In genomic region chr2:240245706-240246105, GRCh38 we compare ENCODE assay signal across 16 cellular contexts.
DNase-seq lines count a peak whose midpoint lies in the region; ATAC-seq, FAIRE-seq and TF ChIP-seq lines count a peak whose summit lies in the region.
"Had no signal": no experiment of that assay in that cellular context is flagged by ENCODE, and none has a peak within 500 bp of the region (broad histone marks: within the 10 kb centered on the region; RNA-seq: fewer than 3 reads in every experiment).

No MANE protein-coding gene starts in this region.

- no peak for TF ChIP-seq CTCF in RWPE2 (IDR thresholded peaks at IDR 0.05; ENCODE audit: poor library complexity, severe bottlenecking)
- no peak for TF ChIP-seq CTCF in heart left ventricle (IDR thresholded peaks at IDR 0.05)
- no peak for TF ChIP-seq CTCF in osteocyte (IDR thresholded peaks at IDR 0.05)
- TF ChIP-seq CTCF in WTC11 (IDR thresholded peaks at IDR 0.05) = no peak
- no peak for TF ChIP-seq CTCF in smooth muscle cell (IDR thresholded peaks at IDR 0.05; ENCODE audit: borderline replicate concordance, insufficient read depth, poor library complexity, severe bottlenecking)

- H3K27me3 ChIP-seq in BLaER1 (no peaks in the 10 kb centered on the region), RWPE2 (ENCODE audit: insufficient read depth, poor library complexity, severe bottlenecking) (no peaks in the 10 kb centered on the region), heart left ventricle (no peaks in the 10 kb centered on the region), smooth muscle cell (ENCODE audit: low read depth) (no peaks in the 10 kb centered on the region)

- H3K4me3 Mint-ChIP-seq in osteocyte (ENCODE audit: unreplicated experiment) (no peak overlapping the region), WTC11 (no peak overlapping the region)
- H3K4me3 Mint-ChIP-seq: activated B cell treated with CpG ODN at 0.5 μM for 24 hours; activated naive CD8-positive, alpha-beta T cell treated with anti-CD3 and anti-CD28 coated beads, Interleukin-2, amount 50 U/mL, for 24 hours; activated T-cell treated with anti-CD3 and anti-CD28 coated beads, Interleukin-2, amount 50 U/mL, for 4 hours; neural crest cell had no signal

- intact Hi-C loops in heart left ventricle (cut with DNase I) = no loop called here

- peaks cover 69% of the 10 kb centered on the region for H3K4me1 ChIP-seq in BLaER1
- peaks cover 4% of the 10 kb centered on the region for H3K4me1 ChIP-seq in RWPE2 (ENCODE audit: insufficient read depth, poor library complexity, severe bottlenecking)
- H3K4me1 ChIP-seq in heart left ventricle = peaks cover 3 to 24% (median 7%) of the 10 kb centered on the region in 12 donors
- no peaks in the 10 kb centered on the region for H3K4me1 ChIP-seq in smooth muscle cell (ENCODE audit: low read depth)

- H3K36me3 ChIP-seq in BLaER1 (no peaks in the 10 kb centered on the region), RWPE2 (ENCODE audit: low read depth) (no peaks in the 10 kb centered on the region), heart left ventricle (no peaks in the 10 kb centered on the region), smooth muscle cell (ENCODE audit: low read depth) (no peaks in the 10 kb centered on the region)

- 78 to 89% (median 81%) methylated on average over 18 to 23 of the region's 23 CpGs for WGBS in heart left ventricle, 4 donors
- WGBS in smooth muscle cell (ENCODE audit: low lambda C conversion rate) = 94% methylated on average over 23 of the region's 23 CpGs

- H3K4me1 Mint-ChIP-seq in osteocyte (ENCODE audit: unreplicated experiment) = peaks cover 29% of the 10 kb centered on the region
- H3K4me1 Mint-ChIP-seq in WTC11 = peaks cover 5% of the 10 kb centered on the region
- H3K4me1 Mint-ChIP-seq: activated B cell treated with CpG ODN at 0.5 μM for 24 hours; activated naive CD8-positive, alpha-beta T cell treated with anti-CD3 and anti-CD28 coated beads, Interleukin-2, amount 50 U/mL, for 24 hours had no signal

- H3K4me3 ChIP-seq in BLaER1 (peak overlapping the region; percentile 26), RWPE2 (ENCODE audit: severe bottlenecking) (no peak overlapping the region), heart left ventricle (no peak overlapping the region), smooth muscle cell (no peak overlapping the region)
- H3K4me3 ChIP-seq: skin epidermis had no signal

- H3K27me3 Mint-ChIP-seq in osteocyte (ENCODE audit: unreplicated experiment) (peaks cover 25% of the 10 kb centered on the region), WTC11 (ENCODE audit: low read depth) (peaks cover under 1% of the 10 kb centered on the region; the same call in 1 of the 2 replicates)

- no peaks in the 10 kb centered on the region for H3K79me2 ChIP-seq in smooth muscle cell (ENCODE audit: low read depth)

- H3K36me3 Mint-ChIP-seq in osteocyte (ENCODE audit: unreplicated experiment) = no peaks in the 10 kb centered on the region
- H3K36me3 Mint-ChIP-seq in WTC11 = no peaks in the 10 kb centered on the region

- peak overlapping the region; percentile 69 for H3K9ac ChIP-seq in BLaER1
- H3K9ac ChIP-seq in smooth muscle cell (ENCODE audit: low read depth) = no peak overlapping the region

- H3K9me3 Mint-ChIP-seq in osteocyte (ENCODE audit: unreplicated experiment) (no peaks in the 10 kb centered on the region), WTC11 (no peaks in the 10 kb centered on the region; the same call in 1 of the 2 replicates)
- H3K9me3 Mint-ChIP-seq: activated naive CD8-positive, alpha-beta T cell treated with anti-CD3 and anti-CD28 coated beads, Interleukin-2, amount 50 U/mL, for 24 hours; activated T-cell treated with anti-CD3 and anti-CD28 coated beads, Interleukin-2, amount 50 U/mL, for 4 hours; neural crest cell had no signal

- H3K9me3 ChIP-seq in BLaER1 (peaks cover 11% of the 10 kb centered on the region; the same call in 1 of the 2 replicates), RWPE2 (ENCODE audit: severe bottlenecking) (no peaks in the 10 kb centered on the region), heart left ventricle (peaks cover 0 to 2% (median 0%) of the 10 kb centered on the region in 12 donors), smooth muscle cell (replicated peaks; ENCODE audit: low read depth) (no peaks in the 10 kb centered on the region)

- ATAC-seq in RWPE2 (ENCODE audit: low read depth) = no peak
- peak; percentile 31 to 61 (median 58) for ATAC-seq in heart left ventricle
- no peak for ATAC-seq in WTC11
- ATAC-seq: activated naive CD8-positive, alpha-beta T cell treated with anti-CD3 and anti-CD28 coated beads, Interleukin-2, amount 50 U/mL, for 24 hours; activated T-cell treated with anti-CD3 and anti-CD28 coated beads, Interleukin-2, amount 50 U/mL, for 4 hours had no signal

- H3K27ac Mint-ChIP-seq in osteocyte (ENCODE audit: unreplicated experiment) (peak overlapping the region; percentile 47), WTC11 (no peak overlapping the region)
- H3K27ac Mint-ChIP-seq: activated B cell treated with CpG ODN at 0.5 μM for 24 hours; activated naive CD8-positive, alpha-beta T cell treated with anti-CD3 and anti-CD28 coated beads, Interleukin-2, amount 50 U/mL, for 24 hours had no signal

- H4K20me1 ChIP-seq in BLaER1 (no peaks in the 10 kb centered on the region), smooth muscle cell (ENCODE audit: low read depth) (no peaks in the 10 kb centered on the region)

- peak; percentile 50 for DNase-seq in RWPE2 (ENCODE audit: low spot score)
- peak; percentile 75 to 88 (median 81) for DNase-seq in heart left ventricle
- DNase-seq in osteocyte (ENCODE audit: extremely low spot score, unreplicated experiment) = peak; percentile 78
- no peak for DNase-seq in WTC11 (ENCODE audit: low spot score)
- DNase-seq in mucosa of gallbladder (ENCODE audit: low spot score) = no peak
- DNase-seq in RCC 7860 (ENCODE audit: low spot score) = no peak
- DNase-seq in smooth muscle cell (lab: John Stamatoyannopoulos, UW; ENCODE audit: unreplicated experiment) = no peak
- DNase-seq: activated B cell treated with CpG ODN at 0.5 μM for 24 hours; activated naive CD8-positive, alpha-beta T cell treated with anti-CD3 and anti-CD28 coated beads, Interleukin-2, amount 50 U/mL, for 24 hours; activated T-cell treated with anti-CD3 and anti-CD28 coated beads, Interleukin-2, amount 50 U/mL, for 4 hours; DMS153; NCI-H1105 treated with DMSO at 0.1 percent for 48 hours had no signal

- peak overlapping the region; percentile 89 for H3K27ac ChIP-seq in BLaER1
- no peak overlapping the region for H3K27ac ChIP-seq in RWPE2 (ENCODE audit: poor library complexity, severe bottlenecking)
- H3K27ac ChIP-seq in heart left ventricle = peak overlapping the region in 2 of 12 donors; percentile 40 to 48
- no peak overlapping the region for H3K27ac ChIP-seq in smooth muscle cell (ENCODE audit: low read depth)
- H3K27ac ChIP-seq: skin epidermis had no signal

- no peaks in the 10 kb centered on the region for H3F3A ChIP-seq in smooth muscle cell (ENCODE audit: low read depth)

- POLR2A ChIA-PET in WTC11 (lab: Charles Lee) = no interaction called here

- no peak overlapping the region for H2AFZ ChIP-seq in smooth muscle cell (ENCODE audit: low read depth)

- no peak for TF ChIP-seq POLR2A in heart left ventricle (IDR thresholded peaks at IDR 0.05)

- FAIRE-seq in RCC 7860 (lab: Jason Lieb, UNC) = no peak
- FAIRE-seq: colon had no signal

- peak overlapping the region; percentile 91 for H3K4me2 ChIP-seq in BLaER1
- no peak overlapping the region for H3K4me2 ChIP-seq in smooth muscle cell

- CTCF ChIA-PET in WTC11 (lab: Charles Lee) = no interaction called here

TF ChIP-seq in WTC11, 78 proteins besides CTCF, POLR2A, EP300 and RAD21 (continues in another document):
- TF ChIP-seq, protein P1, sequence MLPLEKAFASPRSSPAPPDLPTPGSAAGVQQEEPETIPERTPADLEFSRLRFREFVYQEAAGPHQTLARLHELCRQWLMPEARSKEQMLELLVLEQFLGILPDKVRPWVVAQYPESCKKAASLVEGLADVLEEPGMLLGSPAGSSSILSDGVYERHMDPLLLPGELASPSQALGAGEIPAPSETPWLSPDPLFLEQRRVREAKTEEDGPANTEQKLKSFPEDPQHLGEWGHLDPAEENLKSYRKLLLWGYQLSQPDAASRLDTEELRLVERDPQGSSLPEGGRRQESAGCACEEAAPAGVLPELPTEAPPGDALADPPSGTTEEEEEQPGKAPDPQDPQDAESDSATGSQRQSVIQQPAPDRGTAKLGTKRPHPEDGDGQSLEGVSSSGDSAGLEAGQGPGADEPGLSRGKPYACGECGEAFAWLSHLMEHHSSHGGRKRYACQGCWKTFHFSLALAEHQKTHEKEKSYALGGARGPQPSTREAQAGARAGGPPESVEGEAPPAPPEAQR (CRISPR knock-in tag; IDR thresholded peaks at IDR 0.05) = no peak
- no peak for TF ChIP-seq E2F5 (CRISPR knock-in tag; IDR thresholded peaks at IDR 0.05)
- TF ChIP-seq, protein P2, sequence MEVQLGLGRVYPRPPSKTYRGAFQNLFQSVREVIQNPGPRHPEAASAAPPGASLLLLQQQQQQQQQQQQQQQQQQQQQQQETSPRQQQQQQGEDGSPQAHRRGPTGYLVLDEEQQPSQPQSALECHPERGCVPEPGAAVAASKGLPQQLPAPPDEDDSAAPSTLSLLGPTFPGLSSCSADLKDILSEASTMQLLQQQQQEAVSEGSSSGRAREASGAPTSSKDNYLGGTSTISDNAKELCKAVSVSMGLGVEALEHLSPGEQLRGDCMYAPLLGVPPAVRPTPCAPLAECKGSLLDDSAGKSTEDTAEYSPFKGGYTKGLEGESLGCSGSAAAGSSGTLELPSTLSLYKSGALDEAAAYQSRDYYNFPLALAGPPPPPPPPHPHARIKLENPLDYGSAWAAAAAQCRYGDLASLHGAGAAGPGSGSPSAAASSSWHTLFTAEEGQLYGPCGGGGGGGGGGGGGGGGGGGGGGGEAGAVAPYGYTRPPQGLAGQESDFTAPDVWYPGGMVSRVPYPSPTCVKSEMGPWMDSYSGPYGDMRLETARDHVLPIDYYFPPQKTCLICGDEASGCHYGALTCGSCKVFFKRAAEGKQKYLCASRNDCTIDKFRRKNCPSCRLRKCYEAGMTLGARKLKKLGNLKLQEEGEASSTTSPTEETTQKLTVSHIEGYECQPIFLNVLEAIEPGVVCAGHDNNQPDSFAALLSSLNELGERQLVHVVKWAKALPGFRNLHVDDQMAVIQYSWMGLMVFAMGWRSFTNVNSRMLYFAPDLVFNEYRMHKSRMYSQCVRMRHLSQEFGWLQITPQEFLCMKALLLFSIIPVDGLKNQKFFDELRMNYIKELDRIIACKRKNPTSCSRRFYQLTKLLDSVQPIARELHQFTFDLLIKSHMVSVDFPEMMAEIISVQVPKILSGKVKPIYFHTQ (CRISPR knock-in tag; IDR thresholded peaks at IDR 0.05) = no peak

Comparison
In these comparisons a context has a peak if more than half of its experiments do, and no peak if none do; other contexts are left out.
1. ATAC-seq: peak in heart left ventricle (4 of 4); none in RWPE2 (single experiment) and WTC11 (single experiment).
2. DNase-seq: peak in RWPE2 (single experiment), heart left ventricle (5 of 5) and osteocyte (single experiment); none in WTC11 (single experiment), mucosa of gallbladder (single experiment), RCC 7860 (single experiment) and smooth muscle cell (single experiment).